ENCODE assay signal across 12 cellular contexts in the genomic region with DNA sequence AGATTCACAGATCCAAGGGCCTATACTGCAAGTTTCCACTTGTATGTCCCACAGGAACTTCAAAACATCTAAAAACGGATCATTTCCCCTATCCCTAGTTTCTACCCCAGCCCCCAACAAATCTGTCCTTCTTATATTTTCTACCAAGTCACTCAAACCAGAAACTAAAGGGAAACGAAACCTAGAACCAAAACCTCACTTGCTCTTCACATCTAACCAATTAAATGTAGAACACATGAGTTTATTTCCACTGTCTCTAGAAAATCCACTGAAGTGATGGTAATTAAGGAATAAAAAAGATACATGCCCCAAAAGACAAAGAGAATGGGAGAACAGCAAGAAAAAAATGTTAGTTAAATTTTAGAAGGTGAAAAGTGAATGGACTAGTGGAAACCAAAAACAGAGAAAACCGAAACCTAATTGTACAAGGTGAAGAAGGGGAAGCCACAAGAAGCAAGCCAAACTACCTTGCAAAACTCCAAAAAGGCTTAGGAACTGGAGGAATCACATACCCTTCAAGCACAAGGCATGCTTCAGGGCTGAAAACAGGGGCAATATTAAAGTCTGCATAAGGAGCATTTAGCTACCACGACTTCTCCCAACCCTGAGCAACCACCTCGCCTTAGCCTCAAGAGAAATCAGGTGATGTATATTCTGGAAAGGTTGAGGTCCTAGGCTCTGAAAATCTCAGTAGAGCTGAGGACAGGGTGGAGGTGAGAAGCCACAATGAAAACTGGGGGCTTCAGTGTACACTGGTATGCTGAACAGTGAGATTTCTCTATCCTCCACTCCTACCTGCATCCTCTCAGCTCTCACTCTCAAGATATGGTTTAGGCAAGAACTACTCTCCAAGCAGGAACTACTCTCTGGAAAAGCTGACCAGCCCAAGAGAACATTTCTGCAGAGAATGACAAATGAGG. TPM values are rescaled to one million over a fixed set of nuclear protein-coding genes. Genes with fewer than 3 reads are reported as not detected.
DNase-seq lines count a peak whose midpoint lies in the region; ATAC-seq and TF ChIP-seq lines count a peak whose summit lies in the region.
"Had no signal": no experiment of that assay in that cellular context is flagged by ENCODE, and none has a peak within 500 bp of the region (broad histone marks: within the 10 kb centered on the region; RNA-seq: fewer than 3 reads in every experiment).

No MANE protein-coding gene starts in this region.

- ATAC-seq in GM18519 (IDR thresholded peaks at IDR 0.05; ENCODE audit: low FRiP score, unreplicated experiment) (peak; percentile 56), GM21390 (IDR thresholded peaks at IDR 0.05; ENCODE audit: unreplicated experiment) (peak; percentile 83), HG03342 (IDR thresholded peaks at IDR 0.05; ENCODE audit: unreplicated experiment) (peak; percentile 85), left lobe of liver (no peak), natural killer cell (no peak)
- ATAC-seq: left ventricle myocardium superior had no signal

- DNase-seq in activated naive CD8-positive, alpha-beta T cell treated with anti-CD3 and anti-CD28 coated beads for 36 hours, result no peak
- DNase-seq in left lobe of liver (ENCODE audit: low spot score) (no peak), mesothelial cell of epicardium (ENCODE audit: low spot score in 2 of 2, unreplicated experiment in 2 of 2) (no peak), natural killer cell (no peak), sigmoid colon (no peak)
- DNase-seq: GF-D8, left ventricle myocardium superior had no signal

- no peaks in the 10 kb centered on the region for H3K4me1 ChIP-seq in sigmoid colon
- H3K4me1 ChIP-seq: SJSA1 had no signal

- intact Hi-C loops in natural killer cell (cut with micrococcal nuclease) (no loop called here), sigmoid colon (cut with DNase I) (no loop called here)

- peak overlapping the region; percentile 52 for H3K27ac Mint-ChIP-seq in activated naive CD8-positive, alpha-beta T cell treated with anti-CD3 and anti-CD28 coated beads for 36 hours
- H3K27ac Mint-ChIP-seq in mesothelial cell of epicardium (no peak overlapping the region), natural killer cell (no peak overlapping the region)

- TF ChIP-seq CTCF in mesothelial cell of epicardium (IDR thresholded peaks at IDR 0.05; ENCODE audit: unreplicated experiment), result no peak
- no peak for TF ChIP-seq CTCF in natural killer cell (IDR thresholded peaks at IDR 0.05)
- TF ChIP-seq CTCF in sigmoid colon (IDR thresholded peaks at IDR 0.05), result no peak

- H3K27me3 ChIP-seq in sigmoid colon, result no peaks in the 10 kb centered on the region
- H3K27me3 ChIP-seq: SJSA1 had no signal

- 82 to 91% methylated on average over 5 of the region's 5 CpGs for WGBS in sigmoid colon, 2 donors

- no peak overlapping the region for H3K27ac ChIP-seq in sigmoid colon
- H3K27ac ChIP-seq: SJSA1 had no signal

- no peak for TF ChIP-seq EP300 in sigmoid colon (IDR thresholded peaks at IDR 0.05)

- peaks cover 11% of the 10 kb centered on the region for H3K36me3 Mint-ChIP-seq in activated naive CD8-positive, alpha-beta T cell treated with anti-CD3 and anti-CD28 coated beads for 36 hours
- H3K36me3 Mint-ChIP-seq in mesothelial cell of epicardium, result peaks cover 36% of the 10 kb centered on the region
- H3K36me3 Mint-ChIP-seq in natural killer cell, result peaks cover 26% of the 10 kb centered on the region

- peaks cover 5 to 100% (median 56%) of the 10 kb centered on the region in 4 donors for H3K36me3 ChIP-seq in sigmoid colon

- no peak overlapping the region for H3K4me3 Mint-ChIP-seq in activated naive CD8-positive, alpha-beta T cell treated with anti-CD3 and anti-CD28 coated beads for 36 hours
- H3K4me3 Mint-ChIP-seq in mesothelial cell of epicardium (no peak overlapping the region), natural killer cell (no peak overlapping the region)

- peaks cover 19% of the 10 kb centered on the region for H3K4me1 Mint-ChIP-seq in activated naive CD8-positive, alpha-beta T cell treated with anti-CD3 and anti-CD28 coated beads for 36 hours
- H3K4me1 Mint-ChIP-seq in mesothelial cell of epicardium (no peaks in the 10 kb centered on the region), natural killer cell (peaks cover 6 to 12% of the 10 kb centered on the region in 2 donors)

- H3K9me3 Mint-ChIP-seq in activated naive CD8-positive, alpha-beta T cell treated with anti-CD3 and anti-CD28 coated beads for 36 hours, result no peaks in the 10 kb centered on the region
- H3K9me3 Mint-ChIP-seq in mesothelial cell of epicardium (no peaks in the 10 kb centered on the region), natural killer cell (no peaks in the 10 kb centered on the region)

- H3K9me3 ChIP-seq in sigmoid colon, result no peaks in the 10 kb centered on the region
- H3K9me3 ChIP-seq: SJSA1 had no signal

- no peak for TF ChIP-seq POLR2A in sigmoid colon (IDR thresholded peaks at IDR 0.05)

- no peak overlapping the region for H3K4me3 ChIP-seq in sigmoid colon
- H3K4me3 ChIP-seq: SJSA1, skin epidermis had no signal

- H3K27me3 Mint-ChIP-seq in activated naive CD8-positive, alpha-beta T cell treated with anti-CD3 and anti-CD28 coated beads for 36 hours, result no peaks in the 10 kb centered on the region
- H3K27me3 Mint-ChIP-seq in mesothelial cell of epicardium (ENCODE audit: low read depth), result no peaks in the 10 kb centered on the region
- H3K27me3 Mint-ChIP-seq in natural killer cell (ENCODE audit: low read depth in 2 of 2), result no peaks in the 10 kb centered on the region

RNA-seq across cellular contexts. Expression of a gene that starts 11.1 kb away (rescaled TPM):
- 10 to 100 TPM; 27.0 to 28.9 TPM for total RNA-seq in activated naive CD8-positive, alpha-beta T cell treated with anti-CD3 and anti-CD28 coated beads for 36 hours
- 7.0 TPM for total RNA-seq in left lobe of liver
- 24.3 to 24.5 TPM (median 24.4 TPM) in 3 replicates for total RNA-seq in mesothelial cell of epicardium
- 10 to 100 TPM; 21.9 to 23.2 (median 22.1) TPM for total RNA-seq in natural killer cell
- total RNA-seq in sigmoid colon, result 10 to 100 TPM; 15.0 to 22.3 (median 20.1) TPM
- polyA plus RNA-seq in sigmoid colon, result 10 to 100 TPM in 2 of 3 donors, 1 to 10 TPM in 1; 8.4 to 11.9 (median 10.4) TPM

RNA-seq across cellular contexts. Expression of a gene that starts 40.3 kb away (rescaled TPM):
- total RNA-seq in activated naive CD8-positive, alpha-beta T cell treated with anti-CD3 and anti-CD28 coated beads for 36 hours, result 100 to 1,000 TPM; 222 to 223 TPM
- total RNA-seq in left lobe of liver (56.8 TPM), mesothelial cell of epicardium (151 to 161 TPM (median 157 TPM) in 3 replicates), natural killer cell (100 to 1,000 TPM; 150 to 244 (median 192) TPM), sigmoid colon (100 to 1,000 TPM in 1 of 4 donors, 10 to 100 TPM in 3; 49.0 to 102 (median 76.6) TPM)
- 10 to 100 TPM; 59.5 to 94.6 (median 71.1) TPM for polyA plus RNA-seq in sigmoid colon

Comparison
In these comparisons a context has a peak if more than half of its experiments do, and no peak if none do; other contexts are left out.
1. ATAC-seq: peak in GM18519 (single experiment), GM21390 (single experiment) and HG03342 (single experiment); none in left lobe of liver (single experiment) and natural killer cell (0 of 3).